In the genomic region with DNA sequence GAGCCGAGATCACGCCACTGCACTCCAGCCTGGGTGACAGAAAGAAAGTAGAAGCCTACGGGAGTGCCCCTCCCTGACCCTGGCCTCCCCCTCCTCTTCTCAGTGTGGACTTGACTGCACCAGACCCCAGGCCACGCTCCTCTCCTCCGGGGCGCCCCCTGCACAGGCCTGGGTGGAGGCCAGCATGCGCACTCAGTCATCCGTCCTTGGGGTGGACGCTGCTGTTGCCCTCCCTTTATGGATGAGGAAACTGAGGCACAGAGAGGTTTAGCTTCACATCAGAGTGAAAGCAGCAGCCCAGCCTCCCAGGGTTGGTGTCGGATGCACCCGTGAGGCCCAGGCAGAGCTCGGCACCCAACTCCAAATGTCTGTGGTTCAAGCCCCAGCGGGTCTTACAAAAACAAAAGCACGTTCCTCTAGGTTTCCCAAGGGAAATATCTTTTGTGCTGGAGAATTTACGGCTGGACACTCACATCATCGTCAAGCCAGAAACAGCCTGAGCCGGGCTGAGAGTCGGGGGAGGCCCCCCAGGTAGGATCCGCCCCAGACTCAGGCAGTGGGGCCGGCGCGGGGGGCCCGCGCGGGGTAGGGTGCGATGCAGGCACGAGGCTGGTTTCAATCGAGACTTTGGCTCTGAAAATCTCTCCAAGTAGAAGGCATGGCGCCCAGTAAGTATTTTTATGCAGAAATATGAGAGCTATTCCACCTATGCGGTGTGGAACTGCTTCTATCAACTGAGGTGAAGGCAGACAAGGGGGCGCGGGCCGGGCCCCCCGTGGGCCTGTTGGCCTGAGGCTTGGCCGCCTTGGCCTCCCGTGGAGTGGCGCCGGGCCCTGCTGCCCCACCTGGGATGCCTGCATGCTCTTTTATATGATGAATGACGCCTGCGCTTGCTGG, we compare ENCODE assay signal across 21 cellular contexts. TPM values are rescaled to one million over a fixed set of nuclear protein-coding genes. Genes with fewer than 3 reads are reported as not detected.
DNase-seq lines count a peak whose midpoint lies in the region; ATAC-seq and TF ChIP-seq lines count a peak whose summit lies in the region.
"Had no signal": no experiment of that assay in that cellular context is flagged by ENCODE, and none has a peak within 500 bp of the region (broad histone marks: within the 10 kb centered on the region; RNA-seq: fewer than 3 reads in every experiment).

No MANE protein-coding gene starts in this region.

- TF ChIP-seq CTCF in natural killer cell (IDR thresholded peaks at IDR 0.05) (no peak), GM10248 (IDR thresholded peaks at IDR 0.05; ENCODE audit: control extremely low read depth, extremely low read depth, low read depth, missing control alignments) (no peak)

- peak overlapping the region; percentile 40 for H2BK15ac ChIP-seq in neuronal stem cell (ENCODE audit: low read length)

- H3K36me3 ChIP-seq in neuronal stem cell (replicated peaks in 1 of 2; ENCODE audit: control insufficient read depth in 2 of 2, insufficient read depth in 2 of 2, low read length in 2 of 2) = no peaks in the 10 kb centered on the region
- H3K36me3 ChIP-seq: pancreas had no signal

- H3K27ac ChIP-seq in neuronal stem cell (replicated peaks; ENCODE audit: low read length) = no peak overlapping the region
- H3K27ac ChIP-seq: pancreas, testis had no signal

- H2AK5ac ChIP-seq in neuronal stem cell (ENCODE audit: low read depth, low read length) = peak overlapping the region; percentile 93

- peaks cover 11 to 15% of the 10 kb centered on the region in 2 donors for H3K4me1 ChIP-seq in neuronal stem cell (ENCODE audit: control insufficient read depth in 2 of 2, insufficient read depth in 1 of 2, low read depth in 1 of 2, low read length in 2 of 2)
- H3K4me1 ChIP-seq: pancreas had no signal

- H3K4me2 ChIP-seq in neuronal stem cell (ENCODE audit: insufficient read depth, low read length, poor library complexity, severe bottlenecking) = no peak overlapping the region

- no peaks in the 10 kb centered on the region for H3K9me3 Mint-ChIP-seq in natural killer cell treated with Interleukin-12 subunit alpha and Interleukin-12 subunit beta and Interleukin-15 and Interleukin-18, amount 100 ng/mL, for 72 hours
- no peaks in the 10 kb centered on the region for H3K9me3 Mint-ChIP-seq in natural killer cell
- H3K9me3 Mint-ChIP-seq: activated CD8-positive, alpha-beta T cell treated with anti-CD3 and anti-CD28 coated beads for 36 hours; activated naive CD4-positive, alpha-beta T cell treated with anti-CD3 and anti-CD28 coated beads, Interleukin-2, amount 10 ng/mL, durations not matched to agents 7 days and 5 days; activated T-helper 17 cell treated with anti-CD3 and anti-CD28 coated beads, Interleukin-2, amount 50 U/mL, for 72 hours; stimulated activated naive CD8-positive, alpha-beta T cell treated with anti-CD3 and anti-CD28 coated beads, Interleukin-15, Interleukin-2, amounts not matched to agents 100 ng/mL and 50 ng/mL, for 24 hours; T-helper 2 cell treated with Interferon-gamma antibody and Interleukin-4, amounts not matched to agents 5 μg/mL and 100 μg/mL, for 36 hours had no signal

- peak overlapping the region; percentile 19 for H2BK120ac ChIP-seq in neuronal stem cell (ENCODE audit: low read depth, low read length)

- no peak overlapping the region for H2AFZ ChIP-seq in neuronal stem cell (ENCODE audit: low read length)

- H3K9ac ChIP-seq in neuronal stem cell (ENCODE audit: low read depth, low read length, poor library complexity) = peak overlapping the region; percentile 67

- H3K9me3 ChIP-seq in neuronal stem cell (replicated peaks in 1 of 2; ENCODE audit: control insufficient read depth in 2 of 2, insufficient read depth in 1 of 2, low read depth in 1 of 2, low read length in 2 of 2) = no peaks in the 10 kb centered on the region
- H3K9me3 ChIP-seq: pancreas, testis had no signal

- H3K27me3 Mint-ChIP-seq in natural killer cell treated with Interleukin-12 subunit alpha and Interleukin-12 subunit beta and Interleukin-15 and Interleukin-18, amount 100 ng/mL, for 72 hours = no peaks in the 10 kb centered on the region
- no peaks in the 10 kb centered on the region for H3K27me3 Mint-ChIP-seq in natural killer cell (ENCODE audit: low read depth in 2 of 2)
- H3K27me3 Mint-ChIP-seq: activated CD8-positive, alpha-beta T cell treated with anti-CD3 and anti-CD28 coated beads for 36 hours; activated naive CD4-positive, alpha-beta T cell treated with anti-CD3 and anti-CD28 coated beads, Interleukin-2, amount 10 ng/mL, durations not matched to agents 7 days and 5 days; activated T-helper 17 cell treated with anti-CD3 and anti-CD28 coated beads, Interleukin-2, amount 50 U/mL, for 72 hours; naive thymus-derived CD4-positive, alpha-beta T cell; stimulated activated naive CD8-positive, alpha-beta T cell treated with anti-CD3 and anti-CD28 coated beads, Interleukin-15, Interleukin-2, amounts not matched to agents 100 ng/mL and 50 ng/mL, for 24 hours had no signal

- H3K27me3 ChIP-seq in neuronal stem cell (ENCODE audit: control insufficient read depth in 3 of 3, insufficient read depth in 3 of 3, low read depth in 1 of 3, low read length in 3 of 3) = peaks cover 0 to 2% (median 0%) of the 10 kb centered on the region in 3 experiments
- H3K27me3 ChIP-seq: pancreas, testis had no signal

- no peak overlapping the region for H3K4me3 ChIP-seq in neuronal stem cell (ENCODE audit: low read length in 2 of 2)
- H3K4me3 ChIP-seq: pancreas, testis had no signal

- POLR2A ChIA-PET in GM10248 (lab: Yijun Ruan, JAX) = no interaction called here

- peak; percentile 44 for DNase-seq in natural killer cell treated with Interleukin-12 subunit alpha and Interleukin-12 subunit beta and Interleukin-15 and Interleukin-18, amount 100 ng/mL, for 72 hours (ENCODE audit: low spot score)
- DNase-seq in natural killer cell (no peak), left ventricle myocardium superior (peak; percentile 14), neuronal stem cell (ENCODE audit: low spot score) (no peak), cerebellum (ENCODE audit: low spot score) (no peak), GM10248 (ENCODE audit: extremely low spot score) (no peak)
- DNase-seq: activated CD4-positive, alpha-beta T cell treated with anti-CD3 and anti-CD28 coated beads for 1 hour; activated CD8-positive, alpha-beta T cell treated with anti-CD3 and anti-CD28 coated beads for 36 hours; activated naive CD4-positive, alpha-beta T cell treated with anti-CD3 and anti-CD28 coated beads, Interleukin-2, amount 10 ng/mL, durations not matched to agents 7 days and 5 days; naive thymus-derived CD4-positive, alpha-beta T cell; NCI-H1092; NCI-H1694; SHP77 treated with DMSO at 0.1 percent for 48 hours; stimulated activated CD4-positive, alpha-beta T cell treated with anti-CD3 and anti-CD28 coated beads, Interleukin-2, amount 100 ng/mL, for 24 hours; testis had no signal

- H3K4me1 Mint-ChIP-seq in natural killer cell treated with Interleukin-12 subunit alpha and Interleukin-12 subunit beta and Interleukin-15 and Interleukin-18, amount 100 ng/mL, for 72 hours (ENCODE audit: low read depth in 2 of 2) = no peaks in the 10 kb centered on the region
- H3K4me1 Mint-ChIP-seq in natural killer cell = no peaks in the 10 kb centered on the region
- H3K4me1 Mint-ChIP-seq: activated naive CD4-positive, alpha-beta T cell treated with anti-CD3 and anti-CD28 coated beads, Interleukin-2, amount 10 ng/mL, durations not matched to agents 7 days and 5 days; activated T-helper 17 cell treated with anti-CD3 and anti-CD28 coated beads, Interleukin-2, amount 50 U/mL, for 72 hours; naive thymus-derived CD4-positive, alpha-beta T cell had no signal

- peak overlapping the region; percentile 27 for H3K14ac ChIP-seq in neuronal stem cell (ENCODE audit: low read length)

- intact Hi-C loops in natural killer cell (cut with micrococcal nuclease) (no loop called here), left ventricle myocardium superior (cut with micrococcal nuclease) (no loop called here)

- peak overlapping the region; percentile 35 for H2BK5ac ChIP-seq in neuronal stem cell (ENCODE audit: low read length)

- no peak overlapping the region for H3K4me3 Mint-ChIP-seq in natural killer cell treated with Interleukin-12 subunit alpha and Interleukin-12 subunit beta and Interleukin-15 and Interleukin-18, amount 100 ng/mL, for 72 hours
- no peak overlapping the region for H3K4me3 Mint-ChIP-seq in natural killer cell
- H3K4me3 Mint-ChIP-seq: activated CD8-positive, alpha-beta T cell treated with anti-CD3 and anti-CD28 coated beads for 36 hours; activated naive CD4-positive, alpha-beta T cell treated with anti-CD3 and anti-CD28 coated beads, Interleukin-2, amount 10 ng/mL, durations not matched to agents 7 days and 5 days; activated T-helper 17 cell treated with anti-CD3 and anti-CD28 coated beads, Interleukin-2, amount 50 U/mL, for 72 hours; naive thymus-derived CD4-positive, alpha-beta T cell; stimulated activated naive CD8-positive, alpha-beta T cell treated with anti-CD3 and anti-CD28 coated beads, Interleukin-15, Interleukin-2, amounts not matched to agents 100 ng/mL and 50 ng/mL, for 24 hours; T-helper 2 cell treated with Interferon-gamma antibody and Interleukin-4, amounts not matched to agents 5 μg/mL and 100 μg/mL, for 36 hours had no signal

- H4K91ac ChIP-seq in neuronal stem cell (ENCODE audit: low read depth, low read length, poor library complexity) = peak overlapping the region; percentile 66

- no peak overlapping the region for H3K27ac Mint-ChIP-seq in natural killer cell treated with Interleukin-12 subunit alpha and Interleukin-12 subunit beta and Interleukin-15 and Interleukin-18, amount 100 ng/mL, for 72 hours
- H3K27ac Mint-ChIP-seq in natural killer cell = no peak overlapping the region
- H3K27ac Mint-ChIP-seq: activated CD8-positive, alpha-beta T cell treated with anti-CD3 and anti-CD28 coated beads for 36 hours; activated naive CD4-positive, alpha-beta T cell treated with anti-CD3 and anti-CD28 coated beads, Interleukin-2, amount 10 ng/mL, durations not matched to agents 7 days and 5 days; activated T-helper 17 cell treated with anti-CD3 and anti-CD28 coated beads, Interleukin-2, amount 50 U/mL, for 72 hours; naive thymus-derived CD4-positive, alpha-beta T cell; stimulated activated naive CD8-positive, alpha-beta T cell treated with anti-CD3 and anti-CD28 coated beads, Interleukin-15, Interleukin-2, amounts not matched to agents 100 ng/mL and 50 ng/mL, for 24 hours; T-helper 2 cell treated with Interferon-gamma antibody and Interleukin-4, amounts not matched to agents 5 μg/mL and 100 μg/mL, for 36 hours had no signal

- H4K8ac ChIP-seq in neuronal stem cell (ENCODE audit: low read depth, low read length) = no peak overlapping the region

- no CpG with 5 or more reads among the region's 40 CpGs for WGBS in neuronal stem cell (ENCODE audit: extremely low coverage in 2 of 2, insufficient read length in 2 of 2, insufficient replicate concordance in 1 of 2), 2 donors

- H3K23ac ChIP-seq in neuronal stem cell (ENCODE audit: low read depth, low read length, poor library complexity) = peak overlapping the region; percentile 68

- peak overlapping the region; percentile 95 for H3K4ac ChIP-seq in neuronal stem cell (ENCODE audit: low read length)

- no peaks in the 10 kb centered on the region for H3K36me3 Mint-ChIP-seq in natural killer cell treated with Interleukin-12 subunit alpha and Interleukin-12 subunit beta and Interleukin-15 and Interleukin-18, amount 100 ng/mL, for 72 hours
- no peaks in the 10 kb centered on the region for H3K36me3 Mint-ChIP-seq in natural killer cell
- H3K36me3 Mint-ChIP-seq: activated naive CD4-positive, alpha-beta T cell treated with anti-CD3 and anti-CD28 coated beads, Interleukin-2, amount 10 ng/mL, durations not matched to agents 7 days and 5 days had no signal

- H2BK12ac ChIP-seq in neuronal stem cell (ENCODE audit: low read length) = peak overlapping the region; percentile 46

- CTCF ChIA-PET in GM10248 (lab: Yijun Ruan, JAX) = interaction anchor here (1.7 kb wide), 1 partner anchor 160 kb away, joined by 3 read pairs; no protein-coding TSS in a partner anchor

- peak overlapping the region; percentile 73 for H3K18ac ChIP-seq in neuronal stem cell (ENCODE audit: low read length)

- no peaks in the 10 kb centered on the region for H3K79me1 ChIP-seq in neuronal stem cell (ENCODE audit: low read depth, low read length)

- ATAC-seq in natural killer cell treated with Interleukin-12 subunit alpha and Interleukin-12 subunit beta and Interleukin-15 and Interleukin-18, amount 100 ng/mL, for 72 hours = no peak
- ATAC-seq in natural killer cell (no peak), left ventricle myocardium superior (no peak), HG03378 (IDR thresholded peaks at IDR 0.05; ENCODE audit: unreplicated experiment) (no peak), GM21576 (IDR thresholded peaks at IDR 0.05; ENCODE audit: unreplicated experiment) (no peak)
- ATAC-seq: activated CD8-positive, alpha-beta T cell treated with anti-CD3 and anti-CD28 coated beads for 36 hours; activated T-helper 17 cell treated with anti-CD3 and anti-CD28 coated beads, Interleukin-2, amount 50 U/mL, for 72 hours; naive thymus-derived CD4-positive, alpha-beta T cell; pancreas had no signal

RNA-seq across cellular contexts. Expression of a gene that starts 36.6 kb away (rescaled TPM):
- 1 to 10 TPM; 4.0 to 7.5 TPM for total RNA-seq in natural killer cell treated with Interleukin-12 subunit alpha and Interleukin-12 subunit beta and Interleukin-15 and Interleukin-18, amount 100 ng/mL, for 72 hours
- total RNA-seq in natural killer cell (1 to 10 TPM; 8.0 to 9.3 (median 8.8) TPM), left ventricle myocardium superior (5.3 TPM), cerebellum (18.0 TPM)
- polyA plus RNA-seq in neuronal stem cell (2013, experiment 1 of 2) = 7.1 TPM
- polyA plus RNA-seq in neuronal stem cell (2013, experiment 2 of 2) = 7.9 TPM

RNA-seq across cellular contexts. Expression of a gene that starts 36.9 kb away (rescaled TPM):
- 100 to 1,000 TPM; 139 to 161 TPM for total RNA-seq in natural killer cell treated with Interleukin-12 subunit alpha and Interleukin-12 subunit beta and Interleukin-15 and Interleukin-18, amount 100 ng/mL, for 72 hours
- total RNA-seq in natural killer cell (10 to 100 TPM; 89.2 to 98.9 (median 91.9) TPM), left ventricle myocardium superior (98.1 TPM), cerebellum (32.4 TPM)
- polyA plus RNA-seq in neuronal stem cell (2013, experiment 1 of 2) = 63.2 TPM
- 64.3 TPM for polyA plus RNA-seq in neuronal stem cell (2013, experiment 2 of 2)

RNA-seq across cellular contexts. Expression of a gene that starts 57.6 kb away (rescaled TPM):
- 10 to 100 TPM; 10.7 to 18.9 TPM for total RNA-seq in natural killer cell treated with Interleukin-12 subunit alpha and Interleukin-12 subunit beta and Interleukin-15 and Interleukin-18, amount 100 ng/mL, for 72 hours
- total RNA-seq in natural killer cell (10 to 100 TPM in 1 of 3 donors, 1 to 10 TPM in 2; 8.1 to 11.1 (median 9.8) TPM), left ventricle myocardium superior (13.7 TPM), cerebellum (14.1 TPM)
- 12.4 TPM for polyA plus RNA-seq in neuronal stem cell (2013, experiment 1 of 2)
- polyA plus RNA-seq in neuronal stem cell (2013, experiment 2 of 2) = 12.5 TPM

Comparison
In these comparisons a context has a peak if more than half of its experiments do, and no peak if none do; other contexts are left out.
1. DNase-seq: peak in natural killer cell treated with Interleukin-12 subunit alpha and Interleukin-12 subunit beta and Interleukin-15 and Interleukin-18, amount 100 ng/mL, for 72 hours (single experiment) and left ventricle myocardium superior (single experiment); none in natural killer cell (single experiment), neuronal stem cell (single experiment), cerebellum (single experiment) and GM10248 (single experiment).